In the genomic region with DNA sequence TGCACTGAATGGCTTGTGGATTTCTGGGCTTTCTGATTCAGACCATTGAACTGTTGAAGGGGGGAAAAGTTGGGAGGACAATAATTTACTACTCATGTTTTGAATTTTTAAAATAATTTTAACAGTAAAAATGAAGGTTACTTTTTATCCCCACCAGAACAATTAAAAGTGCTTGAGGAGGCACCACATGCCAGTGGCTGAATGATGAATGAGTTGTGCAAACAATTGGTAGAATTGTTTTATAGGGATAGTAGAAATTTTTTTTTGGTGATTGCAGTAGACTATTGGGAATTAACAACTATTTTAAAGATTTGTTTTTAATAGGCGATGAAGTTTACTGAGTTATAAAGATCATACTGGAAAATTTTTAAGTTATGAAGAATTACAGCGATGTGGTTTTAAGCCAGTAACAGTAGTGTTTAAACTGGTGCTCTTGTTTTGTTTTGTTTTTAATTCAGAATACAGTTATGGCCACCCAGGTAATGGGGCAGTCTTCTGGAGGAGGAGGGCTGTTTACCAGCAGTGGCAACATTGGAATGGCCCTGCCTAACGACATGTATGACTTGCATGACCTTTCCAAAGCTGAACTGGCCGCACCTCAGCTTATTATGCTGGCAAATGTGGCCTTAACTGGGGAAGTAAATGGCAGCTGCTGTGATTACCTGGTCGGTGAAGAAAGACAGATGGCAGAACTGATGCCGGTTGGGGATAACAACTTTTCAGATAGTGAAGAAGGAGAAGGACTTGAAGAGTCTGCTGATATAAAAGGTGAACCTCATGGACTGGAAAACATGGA, we compare ENCODE assay signal across 9 cellular contexts. TPM values are rescaled to one million over a fixed set of nuclear protein-coding genes. Genes with fewer than 3 reads are reported as not detected.
DNase-seq lines count a peak whose midpoint lies in the region; ATAC-seq, FAIRE-seq and TF ChIP-seq lines count a peak whose summit lies in the region.
"Had no signal": no experiment of that assay in that cellular context is flagged by ENCODE, and none has a peak within 500 bp of the region (broad histone marks: within the 10 kb centered on the region; RNA-seq: fewer than 3 reads in every experiment).

No MANE protein-coding gene starts in this region.

- no TSS peak for BruUV-seq in GM12878 (replicated peaks; lab: Mats Ljungman, UMichigan)

- RAD21 ChIA-PET in GM12878 (lab: Charles Lee; ENCODE audit: unreplicated experiment) = interaction anchor here (5.2 kb wide), 1 partner anchor 69 kb away, joined by 43 read pairs; the partner anchor contains the start of genes NOA1 and POLR2B

- H3K27ac Mint-ChIP-seq in HFFc6 = peak overlapping the region; percentile 88

- in situ Hi-C loops in GM12878 (cut with MboI) = no loop called here

- H3K27ac ChIP-seq in ACC112 (ENCODE audit: low read depth, low read length) = peak overlapping the region; percentile 55
- H3K27ac ChIP-seq in GM12878 (ENCODE audit: control insufficient read depth, insufficient read depth) = peak overlapping the region; percentile 92
- H3K27ac ChIP-seq in mesodermal cell (ENCODE audit: low read depth, low read length, severe bottlenecking) = peak overlapping the region; percentile 98
- H3K27ac ChIP-seq: WERI-Rb-1 had no signal

- H3K9me3 ChIP-seq in GM12878 (replicated peaks; ENCODE audit: control insufficient read depth, insufficient read depth, low read length) (no peaks in the 10 kb centered on the region), mesodermal cell (ENCODE audit: control insufficient read depth, low read length) (no peaks in the 10 kb centered on the region)

- ATAC-seq in GM12878 (no peak), GM21619 (IDR thresholded peaks at IDR 0.05; ENCODE audit: unreplicated experiment) (no peak)

- H3K36me3 ChIP-seq in ACC112 (ENCODE audit: insufficient read depth, low read length) (peaks cover 5% of the 10 kb centered on the region; the same call in 1 of the 2 replicates), GM12878 (ENCODE audit: control insufficient read depth in 2 of 2, insufficient read depth in 2 of 2, low read length in 1 of 2) (no peaks in the 10 kb centered on the region; a peak in 1 of 4 replicates), mesodermal cell (ENCODE audit: control insufficient read depth, insufficient read depth, low read length) (peaks cover 44% of the 10 kb centered on the region)

- peak overlapping the region; percentile 95 for H3K4me2 ChIP-seq in GM12878 (ENCODE audit: control insufficient read depth, insufficient read depth)

- no peak for FAIRE-seq in GM12878 (lab: Jason Lieb, UNC)

- peak overlapping the region; percentile 94 for H3K9ac ChIP-seq in GM12878 (ENCODE audit: control insufficient read depth, insufficient read depth, low read length)

- no peaks in the 10 kb centered on the region for H4K20me1 ChIP-seq in GM12878 (ENCODE audit: control insufficient read depth, insufficient read depth)

- H2AFZ ChIP-seq in ACC112 (ENCODE audit: low read length, unreplicated experiment) = no peak overlapping the region
- H2AFZ ChIP-seq in GM12878 (ENCODE audit: control insufficient read depth, low read depth, low read length) = no peak overlapping the region

- DNase-seq in HFFc6 (no peak), GM12878 (ENCODE audit: low read depth, low spot score) (no peak), SW 1271 (lab: John Stamatoyannopoulos, UW) (no peak)
- no peak for DNase-seq in activated effector memory CD4-positive, alpha-beta T cell treated with Interleukin-2 at 50 U/mL for 16 hours
- DNase-seq in activated CD8-positive, alpha-beta memory T cell treated with anti-CD3 and anti-CD28 coated beads, Interleukin-2, amount 50 U/mL, for 4 hours = no peak
- DNase-seq: WERI-Rb-1 had no signal

- peak overlapping the region; percentile 96 for H3K4me3 Mint-ChIP-seq in HFFc6

- H3K4me1 Mint-ChIP-seq in HFFc6 (ENCODE audit: low read depth) = peaks cover 32% of the 10 kb centered on the region

- no peak for TF ChIP-seq RAD21 in GM12878 (IDR thresholded peaks at IDR 0.05; ENCODE audit: insufficient read depth, low read depth, low read length)

- H3K79me2 ChIP-seq in ACC112 (ENCODE audit: control insufficient read depth, insufficient read depth, low read length, unreplicated experiment) (peaks cover 62% of the 10 kb centered on the region), GM12878 (ENCODE audit: control insufficient read depth, insufficient read depth, low read length) (peaks cover 62% of the 10 kb centered on the region)

- H3K27me3 Mint-ChIP-seq in HFFc6 (ENCODE audit: insufficient read depth) = peaks cover 12% of the 10 kb centered on the region

- POLR2A ChIA-PET in GM12878 (lab: Charles Lee) = interaction anchor here (3.1 kb wide), 1 partner anchor 69 kb away, joined by 31 read pairs; the partner anchor contains the start of genes NOA1 and POLR2B

- H3K4me3 ChIP-seq in ACC112 (ENCODE audit: low read depth, low read length) = peak overlapping the region; percentile 96
- peak overlapping the region; percentile 91 for H3K4me3 ChIP-seq in GM12878
- peak overlapping the region; percentile 99 for H3K4me3 ChIP-seq in mesodermal cell (ENCODE audit: extremely low read depth, insufficient read depth, low read length, poor library complexity, severe bottlenecking)

- intact Hi-C loops in GM12878 (cut with micrococcal nuclease; ENCODE audit: unreplicated experiment) = no loop called here

- no peak for TF ChIP-seq POLR2A in GM12878 (IDR thresholded peaks at IDR 0.05; ENCODE audit: low read depth, low read length)

- H3K4me1 ChIP-seq in ACC112 (ENCODE audit: control insufficient read depth, insufficient read depth, low read length, unreplicated experiment) (peaks cover 30% of the 10 kb centered on the region), GM12878 (ENCODE audit: control insufficient read depth, insufficient read depth, low read length) (peaks cover 14% of the 10 kb centered on the region), mesodermal cell (ENCODE audit: control insufficient read depth, insufficient read depth, low read length, poor library complexity, severe bottlenecking) (peaks cover 18% of the 10 kb centered on the region)

- WGBS in GM12878 (ENCODE audit: insufficient coverage, insufficient replicate concordance, low lambda C conversion rate, missing lambda C conversion rate) = 69% methylated on average over 6 of the region's 6 CpGs
- WGBS in mesodermal cell (ENCODE audit: insufficient coverage in 2 of 2), 2 experiments = 70 to 74% methylated on average over 5 to 6 of the region's 6 CpGs

- H3K36me3 Mint-ChIP-seq in HFFc6 (ENCODE audit: low read depth) = peaks cover 22% of the 10 kb centered on the region

- TF ChIP-seq CTCF in HFFc6 (IDR thresholded peaks at IDR 0.05) (no peak), GM12878 (IDR thresholded peaks at IDR 0.05 in 2 of 3, conservative IDR thresholded peaks at IDR 0.05 in 1 of 3; ENCODE audit: control insufficient read depth in 2 of 3, extremely low read depth in 1 of 3, insufficient read depth in 1 of 3, low read depth in 3 of 3, low read length in 3 of 3) (no peak)

- SMC1A ChIA-PET in GM12878 (lab: Charles Lee; ENCODE audit: uncharacterized antibody, unreplicated experiment) = interaction anchor here (0.7 to 2.0 kb wide), 2 partner anchors 68 to 70 kb away, joined by 3 to 18 read pairs; partner anchors contain the start of genes NOA1 and POLR2B

- TF ChIP-seq EP300 in GM12878 (IDR thresholded peaks at IDR 0.05; ENCODE audit: borderline replicate concordance in 1 of 2, control insufficient read depth in 1 of 2, low read depth in 2 of 2, low read length in 2 of 2) = no peak

- H3K9me3 Mint-ChIP-seq in HFFc6 = no peaks in the 10 kb centered on the region

- no peaks in the 10 kb centered on the region for H3K27me3 ChIP-seq in ACC112 (ENCODE audit: insufficient read depth, low read length)
- no peaks in the 10 kb centered on the region for H3K27me3 ChIP-seq in GM12878 (replicated peaks in 1 of 2; ENCODE audit: control insufficient read depth in 2 of 2, insufficient read depth in 2 of 2, low read length in 1 of 2)

- CTCF ChIA-PET in GM12878 (lab: Yijun Ruan, JAX) = interaction anchor here (0.6 to 1.4 kb wide), 3 partner anchors 12 to 67 kb away, joined by 3 to 4 read pairs (median 3); partner anchors contain the start of gene NOA1

TF ChIP-seq in GM12878, 131 proteins besides CTCF, POLR2A, EP300 and RAD21:
- TF ChIP-seq WRNIP1 (IDR thresholded peaks at IDR 0.05; ENCODE audit: borderline replicate concordance, low read depth, low read length) (0 out of 2 replicates have a peak, but pooled peaks have one; percentile 45), BMI1 (IDR thresholded peaks at IDR 0.05; ENCODE audit: borderline replicate concordance) (no peak)
TF ChIP-seq in GM12878: peak in this region for 1.

RNA-seq across cellular contexts. Expression of gene REST, which starts 2.7 kb away (rescaled TPM):
- total RNA-seq in HFFc6 (2021; fragmentation: NEBNext Ultra II Directional; extraction: Animal tissue kit (Norgen Biotek cat#: 25700)) = 10 to 100 TPM; 48.0 to 53.4 (median 52.1) TPM
- total RNA-seq in GM12878 (2013; cell fraction: nucleolus; rRNA removed) = 53.9 and 60.0 TPM in 2 replicates
- 23.9 and 24.7 TPM in 2 replicates for total RNA-seq in GM12878 (2014; rRNA removed)
- total RNA-seq in GM12878 (2014; rRNA removed; fragmentation: Illumina TruSeq; extraction: Trizol) = 23.3 and 23.8 TPM in 2 replicates
- 29.5 and 33.5 TPM in 2 replicates for total RNA-seq in GM12878 (2021)
- polyA plus RNA-seq in GM12878 (2011; ENCODE audit: low read depth) = 4.1 TPM
- polyA plus RNA-seq in GM12878 (2011; rRNA removed) = 17.6 and 24.4 TPM in 2 replicates
- polyA plus RNA-seq in GM12878 (2011; cell fraction: cytosol; rRNA removed) = 7.8 and 8.1 TPM in 2 replicates
- polyA plus RNA-seq in GM12878 (2011; cell fraction: nucleus; rRNA removed) = 9.6 and 10.3 TPM in 2 replicates
- 7.9 and 8.6 TPM in 2 replicates for polyA plus RNA-seq in GM12878 (2012)
- polyA plus RNA-seq in GM12878 (2014; fragmentation: Illumina TruSeq; extraction: Trizol) = 12.7 and 16.3 TPM in 2 replicates
- polyA plus RNA-seq in GM12878 (2014; fragmentation: Nextera tagmentation; extraction: Ambion mirVana) = 1 to 10 TPM; 3.7 to 8.5 TPM
- polyA plus RNA-seq in GM12878 (2014; rRNA removed) = 10.9 and 11.7 TPM in 2 replicates
- 10 to 100 TPM; 33.6 to 36.3 TPM for polyA plus RNA-seq in GM12878 (2016; fragmentation: Nextera tagmentation; extraction: Ambion mirVana)
- 28.3 and 58.6 TPM in 2 replicates for polyA minus RNA-seq in GM12878 (2011; rRNA and poly(A)+ RNA removed)
- 13.8 and 20.7 TPM in 2 replicates for polyA minus RNA-seq in GM12878 (2011; cell fraction: cytosol; rRNA and poly(A)+ RNA removed)
- 17.0 and 24.7 TPM in 2 replicates for polyA minus RNA-seq in GM12878 (2011; cell fraction: nucleus; rRNA and poly(A)+ RNA removed)
- polyA plus RNA-seq in mesodermal cell (2013, experiment 1 of 2) = 31.6 TPM
- polyA plus RNA-seq in mesodermal cell (2013, experiment 2 of 2) = 30.5 TPM
